18 cellular contexts compared by ENCODE assay signal in the genomic region with DNA sequence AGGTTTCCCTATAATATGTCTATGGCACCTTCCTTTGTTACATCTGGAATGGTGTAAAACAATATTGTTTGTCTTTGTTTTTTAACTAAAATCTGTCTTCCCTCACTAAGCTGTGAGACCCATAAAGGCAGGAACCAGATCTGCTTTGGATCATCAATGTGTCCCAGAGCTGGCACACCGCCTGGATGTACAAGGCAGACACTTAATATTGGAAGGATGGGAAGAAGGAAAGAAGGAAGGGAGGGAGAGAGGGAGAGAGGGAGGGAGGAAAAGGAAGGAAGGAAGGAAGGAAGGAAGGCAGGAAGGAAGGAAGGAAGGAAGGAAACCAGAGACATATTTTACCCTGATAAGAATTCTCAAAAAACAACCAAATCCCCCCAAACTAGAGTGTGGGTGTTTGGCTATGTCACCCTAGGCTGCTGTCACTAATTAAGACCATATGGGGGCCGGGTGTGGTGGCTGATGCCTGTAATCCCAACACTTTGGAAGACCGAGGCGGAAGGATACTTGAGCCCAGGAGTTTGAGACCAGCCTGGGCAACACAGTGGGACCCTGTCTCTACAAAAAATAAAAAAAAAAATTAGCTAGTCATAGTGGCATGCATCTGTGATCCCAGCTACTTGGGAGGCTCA.
"Had no signal": no experiment of that assay in that cellular context is flagged by ENCODE, and none has a peak within 500 bp of the region (broad histone marks: within the 10 kb centered on the region; RNA-seq: fewer than 3 reads in every experiment).

No MANE protein-coding gene starts in this region.

- H3K27me3 ChIP-seq: suprapubic skin, upper lobe of left lung had no signal

- H3K27ac ChIP-seq: suprapubic skin had no signal

- H3K9me3 ChIP-seq: suprapubic skin, upper lobe of left lung had no signal

- H3K4me3 ChIP-seq: suprapubic skin, upper lobe of left lung had no signal

- ATAC-seq: activated CD4-positive, CD25-positive, alpha-beta regulatory T cell treated with anti-CD3 and anti-CD28 coated beads, Interleukin-2, amount 50 U/mL, for 24 hours; activated CD8-positive, alpha-beta memory T cell treated with anti-CD3 and anti-CD28 coated beads, Interleukin-2, amount 10 ng/mL, durations not matched to agents 7 days and 5 days; activated T-cell treated with anti-CD3 and anti-CD28 coated beads, Interleukin-2, amount 50 U/mL, for 4 hours; esophagus mucosa; left lobe of liver; T-helper 17 cell had no signal

- DNase-seq: activated CD4-positive, alpha-beta T cell treated with anti-CD3 and anti-CD28 coated beads, Interleukin-2, amount 50 U/mL, for 48 hours; activated CD8-positive, alpha-beta memory T cell treated with anti-CD3 and anti-CD28 coated beads, Interleukin-2, amount 10 ng/mL, durations not matched to agents 7 days and 5 days; activated gamma-delta T cell; activated T-cell treated with anti-CD3 and anti-CD28 coated beads, Interleukin-2, amount 50 U/mL, for 4 hours; amygdala; endodermal cell; foreskin melanocyte; head of caudate nucleus; mesenchymal stem cell; occipital lobe; stimulated activated CD4-positive, alpha-beta T cell treated with anti-CD3 and anti-CD28 coated beads, Interleukin-2, amount 100 ng/mL, for 48 hours; stimulated activated naive CD4-positive, alpha-beta T cell treated with Interleukin-2 at 50 U/mL for 16 hours; T-helper 17 cell; upper lobe of left lung had no signal
